ENCODE assay signal across 16 cellular contexts in genomic region chr16:66289986-66290385, GRCh38.
A peak's percentile ranks its signal among the peaks of the same experiment; 100 is the strongest.
DNase-seq lines count a peak whose midpoint lies in the region; ATAC-seq and TF ChIP-seq lines count a peak whose summit lies in the region.
"Had no signal": no experiment of that assay in that cellular context is flagged by ENCODE, and none has a peak within 500 bp of the region (broad histone marks: within the 10 kb centered on the region; RNA-seq: fewer than 3 reads in every experiment).

No MANE protein-coding gene starts in this region.

- ATAC-seq in heart left ventricle = no peak
- ATAC-seq in GM21528 (IDR thresholded peaks at IDR 0.05; ENCODE audit: low FRiP score, unreplicated experiment) = no peak
- ATAC-seq: HCT116 had no signal

- DNase-seq in activated CD8-positive, alpha-beta memory T cell treated with anti-CD3 and anti-CD28 coated beads, Interleukin-2, amount 50 U/mL, for 48 hours = peak; percentile 20
- DNase-seq in activated CD8-positive, alpha-beta memory T cell treated with anti-CD3 and anti-CD28 coated beads, Interleukin-2, amount 50 U/mL, for 4 hours = no peak
- DNase-seq in islet precursor cell = peak; percentile 12
- peak; percentile 65 for DNase-seq in osteocyte (ENCODE audit: extremely low spot score, unreplicated experiment)
- DNase-seq in ureter (ENCODE audit: low spot score) = peak; percentile 5
- no peak for DNase-seq in heart left ventricle
- DNase-seq in NAMALWA (ENCODE audit: low spot score) = no peak
- DNase-seq: 8988T; AML-193; CD8-positive, alpha-beta memory T cell; GF-D8 had no signal

- no peak overlapping the region for H3K27ac Mint-ChIP-seq in osteocyte (ENCODE audit: unreplicated experiment)
- H3K27ac Mint-ChIP-seq: CD8-positive, alpha-beta memory T cell had no signal

- no peak for TF ChIP-seq POLR2A in heart left ventricle (IDR thresholded peaks at IDR 0.05)

- no peaks in the 10 kb centered on the region for H3K4me1 ChIP-seq in heart left ventricle
- H3K4me1 ChIP-seq: BLaER1, Caco-2 had no signal

- H3K9me3 ChIP-seq in heart left ventricle = no peaks in the 10 kb centered on the region
- H3K9me3 ChIP-seq: BLaER1, Caco-2 had no signal

- WGBS in heart left ventricle, 4 donors = 83 to 92% (median 86%) methylated on average over 6 of the region's 6 CpGs

- no peak overlapping the region for H3K4me3 ChIP-seq in heart left ventricle
- H3K4me3 ChIP-seq: BLaER1 had no signal

- no peak overlapping the region for H3K4me3 Mint-ChIP-seq in osteocyte (ENCODE audit: unreplicated experiment)
- H3K4me3 Mint-ChIP-seq: CD8-positive, alpha-beta memory T cell had no signal

- no peak overlapping the region for H3K27ac ChIP-seq in heart left ventricle
- H3K27ac ChIP-seq: BLaER1, HL-60 had no signal

- peaks cover 2% of the 10 kb centered on the region for H3K4me1 Mint-ChIP-seq in osteocyte (ENCODE audit: unreplicated experiment)
- H3K4me1 Mint-ChIP-seq: CD8-positive, alpha-beta memory T cell had no signal

- H3K36me3 ChIP-seq in heart left ventricle = no peaks in the 10 kb centered on the region
- H3K36me3 ChIP-seq: BLaER1 had no signal

- intact Hi-C loops in heart left ventricle (cut with DNase I) = no loop called here

- TF ChIP-seq CTCF in osteocyte (IDR thresholded peaks at IDR 0.05) (no peak), heart left ventricle (IDR thresholded peaks at IDR 0.05) (no peak)

- no peaks in the 10 kb centered on the region for H3K36me3 Mint-ChIP-seq in osteocyte (ENCODE audit: unreplicated experiment)
- H3K36me3 Mint-ChIP-seq: CD8-positive, alpha-beta memory T cell had no signal

- no peaks in the 10 kb centered on the region for H3K9me3 Mint-ChIP-seq in osteocyte (ENCODE audit: unreplicated experiment)
- H3K9me3 Mint-ChIP-seq: CD8-positive, alpha-beta memory T cell had no signal

- peaks cover 29% of the 10 kb centered on the region for H3K27me3 Mint-ChIP-seq in osteocyte (ENCODE audit: unreplicated experiment)

- peaks cover 0 to 6% (median 0%) of the 10 kb centered on the region in 9 donors for H3K27me3 ChIP-seq in heart left ventricle
- H3K27me3 ChIP-seq: BLaER1 had no signal

Comparison
In these comparisons a context has a peak if more than half of its experiments do, and no peak if none do; other contexts are left out.
1. DNase-seq: peak in activated CD8-positive, alpha-beta memory T cell treated with anti-CD3 and anti-CD28 coated beads, Interleukin-2, amount 50 U/mL, for 48 hours (single experiment), islet precursor cell (single experiment), osteocyte (single experiment) and ureter (single experiment); none in activated CD8-positive, alpha-beta memory T cell treated with anti-CD3 and anti-CD28 coated beads, Interleukin-2, amount 50 U/mL, for 4 hours (single experiment), heart left ventricle (0 of 5) and NAMALWA (single experiment).